1 cellular context compared by ENCODE assay signal in the genomic region with DNA sequence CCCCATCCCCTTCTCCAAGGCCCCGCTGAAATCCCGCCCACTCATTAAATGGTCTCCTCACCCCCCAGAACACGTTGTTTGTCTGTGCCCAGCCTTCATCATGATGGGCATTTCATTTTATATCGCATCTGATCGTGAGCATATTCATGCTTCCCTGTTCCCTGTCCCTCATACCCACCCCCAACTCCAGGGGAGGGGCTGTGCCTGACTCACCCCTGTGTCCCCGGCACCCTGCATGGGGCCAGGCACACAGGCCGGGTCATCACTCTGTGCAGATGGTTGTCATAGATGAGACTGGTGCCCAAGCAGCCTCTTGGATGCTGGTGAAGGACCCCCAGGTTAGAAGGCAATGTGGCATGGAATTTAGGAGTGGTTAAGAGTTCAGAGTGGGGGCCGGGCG.
TF ChIP-seq lines count a peak whose summit lies in the region.

No MANE protein-coding gene starts in this region.

TF ChIP-seq in K562, 482 proteins besides CTCF, POLR2A, EP300 and RAD21:
- TF ChIP-seq ZBTB7A (IDR thresholded peaks at IDR 0.05; ENCODE audit: borderline replicate concordance, control insufficient read depth, low read depth, low read length) = no peak
- TF ChIP-seq EGR1 (conservative IDR thresholded peaks at IDR 0.05) = 0 out of 2 replicates have a peak, but pooled peaks have one; percentile 3
TF ChIP-seq in K562: peak in this region for 1.
